In the genomic region with DNA sequence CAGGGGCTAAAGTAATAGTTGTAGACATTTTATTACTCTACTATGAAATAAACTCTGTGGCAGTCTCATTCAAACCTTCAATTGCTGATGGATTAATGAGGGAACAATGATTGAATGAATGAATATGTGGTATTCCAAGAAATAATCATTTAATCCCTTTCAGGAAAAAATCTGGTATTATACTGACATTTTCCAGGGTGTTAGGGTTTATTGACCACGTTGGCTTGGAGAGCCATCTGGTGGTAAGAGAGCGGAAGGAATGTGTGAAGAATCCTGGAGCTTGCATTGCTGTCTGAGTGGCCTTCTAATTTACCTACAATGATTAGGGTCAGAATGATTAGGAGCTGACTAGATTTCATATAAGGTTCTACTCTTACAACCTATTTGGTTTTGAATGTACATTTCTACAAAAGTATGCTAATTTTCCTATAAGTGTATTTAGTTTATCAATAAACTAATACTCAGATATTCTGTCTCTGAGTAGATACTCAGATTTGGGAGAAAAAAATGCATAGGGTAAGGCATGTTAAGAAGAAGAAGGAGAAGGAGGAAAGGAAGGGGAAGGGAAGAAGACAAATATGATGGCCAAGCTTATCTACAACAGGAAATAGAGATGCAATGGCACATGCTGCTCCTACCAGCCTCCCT, we compare ENCODE assay signal across 8 cellular contexts.
A peak's percentile ranks its signal among the peaks of the same experiment; 100 is the strongest.
DNase-seq lines count a peak whose midpoint lies in the region; ATAC-seq, FAIRE-seq and TF ChIP-seq lines count a peak whose summit lies in the region.

No MANE protein-coding gene starts in this region.

- H3K4me1 ChIP-seq in SJCRH30 (peaks cover 5% of the 10 kb centered on the region), colonic mucosa (no peaks in the 10 kb centered on the region)

- peak; percentile 82 for FAIRE-seq in H54 (lab: Jason Lieb, UNC)

- ATAC-seq in GM18861 (IDR thresholded peaks at IDR 0.05; ENCODE audit: unreplicated experiment) (no peak), HG03520 (IDR thresholded peaks at IDR 0.05; ENCODE audit: unreplicated experiment) (no peak)

- no peak overlapping the region for H3K9ac ChIP-seq in colonic mucosa (ENCODE audit: low read depth in 2 of 2, low read length in 2 of 2)

- H3K4me3 ChIP-seq in SJCRH30 (no peak overlapping the region), colonic mucosa (no peak overlapping the region)

- no peak for TF ChIP-seq POLR2A in H54 (IDR thresholded peaks at IDR 0.05; ENCODE audit: low read depth, low read length)

- TF ChIP-seq CTCF in colonic mucosa (IDR thresholded peaks at IDR 0.05) = no peak

- DNase-seq in AG08396 (ENCODE audit: low spot score) = peak; percentile 25
- no peak for DNase-seq in H54 (ENCODE audit: insufficient read length, low spot score)
- DNase-seq in SJCRH30 = peak; percentile 25 to 72
- peak; percentile 36 for DNase-seq in iPS-NIHi11 (ENCODE audit: low spot score)
- DNase-seq in cardiac septum (ENCODE audit: low spot score) = no peak
- DNase-seq in colonic mucosa = no peak

- intact Hi-C loops in cardiac septum (cut with DNase I) = no loop called here
- intact Hi-C loops in colonic mucosa (cut with DNase I) = no loop called here

- H3K27me3 ChIP-seq in SJCRH30 (no peaks in the 10 kb centered on the region), colonic mucosa (no peaks in the 10 kb centered on the region)

- H3K9me3 ChIP-seq in SJCRH30 (replicated peaks) = no peaks in the 10 kb centered on the region
- no peaks in the 10 kb centered on the region for H3K9me3 ChIP-seq in colonic mucosa

- H3K27ac ChIP-seq in SJCRH30 (no peak overlapping the region), colonic mucosa (no peak overlapping the region)

- H3K36me3 ChIP-seq in SJCRH30 (peaks cover 3% of the 10 kb centered on the region; the same call in 1 of the 2 replicates), colonic mucosa (no peaks in the 10 kb centered on the region)

Comparison
In these comparisons a context has a peak if more than half of its experiments do, and no peak if none do; other contexts are left out.
1. DNase-seq: peak in AG08396 (single experiment), SJCRH30 (2 of 2) and iPS-NIHi11 (single experiment); none in H54 (single experiment), cardiac septum (single experiment) and colonic mucosa (single experiment).